ENCODE assay signal across 1 cellular context in genomic region chr17:72403713-72404209, GRCh38.
TF ChIP-seq lines count a peak whose summit lies in the region.

No MANE protein-coding gene starts in this region.

TF ChIP-seq in HepG2, 621 proteins besides CTCF, POLR2A, EP300 and RAD21 (continued from another document and continues in another):
- no peak for TF ChIP-seq SATB2 (CRISPR knock-in tag; IDR thresholded peaks at IDR 0.05)
- TF ChIP-seq RBAK (CRISPR knock-in tag; IDR thresholded peaks at IDR 0.05): no peak
- peak; percentile 87 for TF ChIP-seq POGK (CRISPR knock-in tag; conservative IDR thresholded peaks at IDR 0.05)
- TF ChIP-seq ZNF414 (CRISPR knock-in tag; IDR thresholded peaks at IDR 0.05): no peak
- TF ChIP-seq FOXA1 (IDR thresholded peaks at IDR 0.05): no peak
- peak; percentile 88 for TF ChIP-seq FOXA1 (CRISPR knock-in tag; IDR thresholded peaks at IDR 0.05)
- peak; percentile 100 for TF ChIP-seq MED1 (CRISPR knock-in tag; IDR thresholded peaks at IDR 0.05)
- TF ChIP-seq CSRNP1 (CRISPR knock-in tag; IDR thresholded peaks at IDR 0.05): peak; percentile 60
- peak; percentile 47 for TF ChIP-seq STAG1 (CRISPR knock-in tag; IDR thresholded peaks at IDR 0.05)
- 0 out of 2 replicates have a peak, but pooled peaks have one; percentile 79 for TF ChIP-seq ZNF567 (CRISPR knock-in tag; IDR thresholded peaks at IDR 0.05; ENCODE audit: borderline replicate concordance)
- TF ChIP-seq NCOR1 (IDR thresholded peaks at IDR 0.05; ENCODE audit: borderline replicate concordance, low read length): peak; percentile 95; the same call in 1 of the 2 replicates
- TF ChIP-seq ZNF484 (CRISPR knock-in tag; IDR thresholded peaks at IDR 0.05; ENCODE audit: borderline replicate concordance, low read depth): no peak
- TF ChIP-seq NBN (conservative IDR thresholded peaks at IDR 0.05): no peak
- peak; percentile 87; the same call in 1 of the 2 replicates for TF ChIP-seq IRF2 (CRISPR knock-in tag; IDR thresholded peaks at IDR 0.05)
- no peak for TF ChIP-seq ZFP36L2 (CRISPR knock-in tag; IDR thresholded peaks at IDR 0.05)
- no peak for TF ChIP-seq ZBTB1 (CRISPR knock-in tag; IDR thresholded peaks at IDR 0.05; ENCODE audit: borderline replicate concordance)
- TF ChIP-seq DNMT3B (CRISPR knock-in tag; conservative IDR thresholded peaks at IDR 0.05): peak; percentile 92
- no peak for TF ChIP-seq AGO1 (IDR thresholded peaks at IDR 0.05; ENCODE audit: low read depth, low read length, poor library complexity, severe bottlenecking)
- no peak for TF ChIP-seq ZNF251 (CRISPR knock-in tag; IDR thresholded peaks at IDR 0.05)
- TF ChIP-seq GZF1 (CRISPR knock-in tag; IDR thresholded peaks at IDR 0.05): no peak
- TF ChIP-seq ZNF660 (CRISPR knock-in tag; IDR thresholded peaks at IDR 0.05; ENCODE audit: borderline replicate concordance, low read depth): no peak
- TF ChIP-seq SAFB2 (CRISPR knock-in tag; IDR thresholded peaks at IDR 0.05; ENCODE audit: borderline replicate concordance, low read depth): no peak; the same call in 1 of the 2 replicates
- peak; percentile 78; the same call in 1 of the 2 replicates for TF ChIP-seq ZNF205 (CRISPR knock-in tag; IDR thresholded peaks at IDR 0.05)
- no peak for TF ChIP-seq ZBTB10 (CRISPR knock-in tag; IDR thresholded peaks at IDR 0.05; ENCODE audit: borderline replicate concordance)
- peak; percentile 90 for TF ChIP-seq SIX4 (CRISPR knock-in tag; IDR thresholded peaks at IDR 0.05)
- no peak for TF ChIP-seq ZNF615 (CRISPR knock-in tag; IDR thresholded peaks at IDR 0.05; ENCODE audit: borderline replicate concordance)
- no peak for TF ChIP-seq FOXO4 (CRISPR knock-in tag; conservative IDR thresholded peaks at IDR 0.05)
- no peak for TF ChIP-seq CC2D1A (CRISPR knock-in tag; IDR thresholded peaks at IDR 0.05)
- TF ChIP-seq SMAD9 (CRISPR knock-in tag; IDR thresholded peaks at IDR 0.05): no peak
- TF ChIP-seq ZNF710 (CRISPR knock-in tag; IDR thresholded peaks at IDR 0.05; ENCODE audit: borderline replicate concordance): no peak
- TF ChIP-seq TEF (CRISPR knock-in tag; IDR thresholded peaks at IDR 0.05): no peak
- peak; percentile 98 for TF ChIP-seq ZNF609 (CRISPR knock-in tag; IDR thresholded peaks at IDR 0.05; ENCODE audit: borderline replicate concordance)
- TF ChIP-seq RFXANK (CRISPR knock-in tag; IDR thresholded peaks at IDR 0.05): 0 out of 2 replicates have a peak, but pooled peaks have one; percentile 70
- no peak for TF ChIP-seq CEBPZ (IDR thresholded peaks at IDR 0.05; ENCODE audit: low read length)
- TF ChIP-seq ZNF234 (CRISPR knock-in tag; conservative IDR thresholded peaks at IDR 0.05): no peak
- 0 out of 2 replicates have a peak, but pooled peaks have one; percentile 40 for TF ChIP-seq LCORL (IDR thresholded peaks at IDR 0.05)
- TF ChIP-seq LCORL (CRISPR knock-in tag; IDR thresholded peaks at IDR 0.05): peak; percentile 99
- peak; percentile 97 for TF ChIP-seq MEF2D (CRISPR knock-in tag; IDR thresholded peaks at IDR 0.05)
- 0 out of 2 replicates have a peak, but pooled peaks have one; percentile 48 for TF ChIP-seq ZNF580 (CRISPR knock-in tag; IDR thresholded peaks at IDR 0.05; ENCODE audit: borderline replicate concordance, low read depth)
- no peak; the same call in 1 of the 2 replicates for TF ChIP-seq ZFP90 (CRISPR knock-in tag; IDR thresholded peaks at IDR 0.05; ENCODE audit: borderline replicate concordance)
- no peak for TF ChIP-seq ZNF451 (CRISPR knock-in tag; IDR thresholded peaks at IDR 0.05)
- no peak for TF ChIP-seq MTF2 (CRISPR knock-in tag; IDR thresholded peaks at IDR 0.05; ENCODE audit: borderline replicate concordance)
- TF ChIP-seq GABPB1 (CRISPR knock-in tag; IDR thresholded peaks at IDR 0.05): peak; percentile 34
